Comparison of ENCODE assay signal across 8 cellular contexts in genomic region chr1:11924334-11925195, GRCh38. TPM values are rescaled to one million over a fixed set of nuclear protein-coding genes. Genes with fewer than 3 reads are reported as not detected.
A peak's percentile ranks its signal among the peaks of the same experiment; 100 is the strongest.
DNase-seq lines count a peak whose midpoint lies in the region; ATAC-seq and TF ChIP-seq lines count a peak whose summit lies in the region.

No MANE protein-coding gene starts in this region.

- H3K27ac ChIP-seq in Peyer's patch (peak overlapping the region in 3 of 4 donors; percentile 71 to 83 (median 77)), fibroblast of lung (ENCODE audit: insufficient read depth, low read length) (no peak overlapping the region)

- peak; percentile 40 to 44 for TF ChIP-seq POLR2A in Peyer's patch (IDR thresholded peaks at IDR 0.05)

- H4K20me1 ChIP-seq in fibroblast of lung (ENCODE audit: control insufficient read depth, extremely low read depth, insufficient read depth, low read length): no peaks in the 10 kb centered on the region

- peak overlapping the region; percentile 62 to 92 (median 84) for H3K4me3 ChIP-seq in Peyer's patch
- H3K4me3 ChIP-seq in fibroblast of lung (replicated peaks in 1 of 4; ENCODE audit: control extremely low read depth in 1 of 4, insufficient read depth in 1 of 4, low read depth in 3 of 4, low read length in 4 of 4): peak overlapping the region; percentile 45 to 67 (median 58)
- H3K4me3 ChIP-seq in skeletal muscle cell (ENCODE audit: low read depth, low read length): peak overlapping the region; percentile 55

- H3K9ac ChIP-seq in fibroblast of lung (ENCODE audit: insufficient read depth, low read length): peak overlapping the region; percentile 16

- peak; percentile 66 for DNase-seq in GM13977 (ENCODE audit: low spot score)
- DNase-seq in Peyer's patch: peak in 2 of 3 donors; percentile 69 to 78
- no peak for DNase-seq in fibroblast of lung (ENCODE audit: low read depth in 2 of 2)
- no peak for DNase-seq in skeletal muscle cell (ENCODE audit: low read depth)
- DNase-seq in left lobe of liver (ENCODE audit: low spot score): no peak
- no peak for DNase-seq in NCI-H526 treated with DMSO at 0.1 percent for 48 hours (lab: John Stamatoyannopoulos, UW)
- DNase-seq in SW480 (ENCODE audit: low spot score): no peak
- DNase-seq in OCI-M1 (lab: John Stamatoyannopoulos, UW): no peak

- peaks cover under 1 to 80% (median 17%) of the 10 kb centered on the region in 4 donors for H3K4me1 ChIP-seq in Peyer's patch
- peaks cover 11% of the 10 kb centered on the region for H3K4me1 ChIP-seq in fibroblast of lung (ENCODE audit: control insufficient read depth, extremely low read depth, insufficient read depth, low read length)

- in situ Hi-C loops in GM13977 (cut with MboI; ENCODE audit: low pct_unique_long_range_greater_than_20kb, low sequenced_read_pairs, unreplicated experiment): no loop called here

- H3K9me3 ChIP-seq in Peyer's patch: no peaks in the 10 kb centered on the region
- H3K9me3 ChIP-seq in fibroblast of lung (ENCODE audit: control insufficient read depth, insufficient read depth, low read depth, low read length): no peaks in the 10 kb centered on the region

- TF ChIP-seq CTCF in GM13977 (IDR thresholded peaks at IDR 0.05; ENCODE audit: extremely low read depth, insufficient read depth, missing control alignments) (no peak), Peyer's patch (IDR thresholded peaks at IDR 0.05) (no peak), fibroblast of lung (conservative IDR thresholded peaks at IDR 0.05 in 1 of 2, IDR thresholded peaks at IDR 0.05 in 1 of 2; ENCODE audit: low read depth in 1 of 2, low read length in 2 of 2) (no peak)

- no peak for ATAC-seq in left lobe of liver

- H3K36me3 ChIP-seq in Peyer's patch: peaks cover 0 to 41% (median 0%) of the 10 kb centered on the region in 3 donors
- peaks cover 3% of the 10 kb centered on the region for H3K36me3 ChIP-seq in fibroblast of lung (ENCODE audit: control insufficient read depth, insufficient read depth, low read length)

- peak overlapping the region; percentile 89 for H3K4me2 ChIP-seq in fibroblast of lung (ENCODE audit: extremely low read depth, insufficient read depth, low read length)

- peaks cover 28% of the 10 kb centered on the region for H3K79me2 ChIP-seq in fibroblast of lung (ENCODE audit: control insufficient read depth, insufficient read depth, low read length)

- H3K27me3 ChIP-seq in Peyer's patch (no peaks in the 10 kb centered on the region), fibroblast of lung (ENCODE audit: control insufficient read depth, insufficient read depth, low read length) (no peaks in the 10 kb centered on the region)

- no peak overlapping the region for H2AFZ ChIP-seq in fibroblast of lung (ENCODE audit: low read length)

RNA-seq across cellular contexts. Expression of gene KIAA2013, which starts 1.7 kb away (rescaled TPM):
- total RNA-seq in Peyer's patch (100 to 1,000 TPM in 3 of 4 donors, 10 to 100 TPM in 1; 80.9 to 400 (median 278) TPM), fibroblast of lung (38.8 and 39.3 TPM in 2 replicates), left lobe of liver (50.9 TPM)
- polyA plus RNA-seq in fibroblast of lung: 31.7 and 35.3 TPM in 2 replicates
- 35.4 and 42.0 TPM in 2 replicates for polyA plus RNA-seq in fibroblast of lung (2012)
- 45.1 and 46.2 TPM in 2 replicates for polyA minus RNA-seq in fibroblast of lung (ENCODE audit: low replicate concordance)

RNA-seq across cellular contexts. Expression of gene PLOD1, which starts 10.0 kb away (rescaled TPM):
- total RNA-seq in Peyer's patch (10 to 100 TPM; 23.9 to 75.2 (median 47.0) TPM), fibroblast of lung (137 and 210 TPM in 2 replicates), left lobe of liver (70.8 TPM)
- polyA plus RNA-seq in fibroblast of lung: 162 and 278 TPM in 2 replicates
- polyA plus RNA-seq in fibroblast of lung (2012): 168 and 325 TPM in 2 replicates
- polyA minus RNA-seq in fibroblast of lung (ENCODE audit: low replicate concordance): 207 and 472 TPM in 2 replicates

RNA-seq across cellular contexts. Expression of gene MFN2, which starts 55.7 kb away (rescaled TPM):
- total RNA-seq in Peyer's patch (100 to 1,000 TPM in 1 of 4 donors, 10 to 100 TPM in 3; 54.5 to 101 (median 94.9) TPM), fibroblast of lung (40.8 and 52.5 TPM in 2 replicates), left lobe of liver (45.0 TPM)
- 50.6 and 68.7 TPM in 2 replicates for polyA plus RNA-seq in fibroblast of lung
- 70.7 and 79.3 TPM in 2 replicates for polyA plus RNA-seq in fibroblast of lung (2012)
- polyA minus RNA-seq in fibroblast of lung (ENCODE audit: low replicate concordance): 106 and 147 TPM in 2 replicates

Comparison
In these comparisons a context has a peak if more than half of its experiments do, and no peak if none do; other contexts are left out.
1. DNase-seq: peak in GM13977 (single experiment) and Peyer's patch (2 of 3); none in fibroblast of lung (0 of 2), skeletal muscle cell (single experiment), left lobe of liver (single experiment), NCI-H526 treated with DMSO at 0.1 percent for 48 hours (single experiment), SW480 (single experiment) and OCI-M1 (single experiment).
2. Peak in every context shown above with its lines, with median percentiles within 50 percentile points of each other: H3K4me3 ChIP-seq.